In genomic region chr17:21020622-21021021, GRCh38 we compare ENCODE assay signal across 15 cellular contexts. TPM values are rescaled to one million over a fixed set of nuclear protein-coding genes. Genes with fewer than 3 reads are reported as not detected.
DNase-seq lines count a peak whose midpoint lies in the region; ATAC-seq and TF ChIP-seq lines count a peak whose summit lies in the region.
"Had no signal": no experiment of that assay in that cellular context is flagged by ENCODE, and none has a peak within 500 bp of the region (broad histone marks: within the 10 kb centered on the region; RNA-seq: fewer than 3 reads in every experiment).

No MANE protein-coding gene starts in this region.

- no peaks in the 10 kb centered on the region for H3K27me3 ChIP-seq in H7 (ENCODE audit: control insufficient read depth, insufficient read depth, low read length)
- no peaks in the 10 kb centered on the region for H3K27me3 ChIP-seq in psoas muscle (ENCODE audit: insufficient read depth in 3 of 3, low read length in 2 of 3)
- H3K27me3 ChIP-seq: left lung had no signal

- H3K4me1 ChIP-seq in psoas muscle, result peaks cover 55% of the 10 kb centered on the region

- intact Hi-C loops in psoas muscle (cut with DNase I), result loop anchor here in 1 of 2 donors (2.0 kb wide), 1 partner anchor 20 kb away; no protein-coding TSS in a partner anchor

- TF ChIP-seq CTCF in psoas muscle (IDR thresholded peaks at IDR 0.05), result no peak

- H3K4me3 Mint-ChIP-seq in effector memory CD8-positive, alpha-beta T cell, result no peak overlapping the region

- WGBS in psoas muscle, 3 donors, result 29 to 54% (median 42%) methylated on average over 10 of the region's 10 CpGs

- ATAC-seq in effector memory CD8-positive, alpha-beta T cell (replicated peaks), result no peak
- peak in 2 of 4 donors; percentile 13 to 14 for ATAC-seq in psoas muscle
- no peak for ATAC-seq in GM19455 (IDR thresholded peaks at IDR 0.05; ENCODE audit: unreplicated experiment)
- ATAC-seq: left lung, Panc1 had no signal

- H3K9me3 Mint-ChIP-seq in effector memory CD8-positive, alpha-beta T cell, result no peaks in the 10 kb centered on the region

- no peaks in the 10 kb centered on the region for H3K9me3 ChIP-seq in psoas muscle
- H3K9me3 ChIP-seq: left lung had no signal

- H3K27me3 Mint-ChIP-seq in effector memory CD8-positive, alpha-beta T cell, result no peaks in the 10 kb centered on the region

- peak overlapping the region; percentile 65 to 78 for H3K27ac Mint-ChIP-seq in effector memory CD8-positive, alpha-beta T cell

- H3K36me3 Mint-ChIP-seq in effector memory CD8-positive, alpha-beta T cell (ENCODE audit: insufficient read depth), result peaks cover 92% of the 10 kb centered on the region

- peaks cover 29 to 42% of the 10 kb centered on the region in 2 donors for H3K4me1 Mint-ChIP-seq in effector memory CD8-positive, alpha-beta T cell (ENCODE audit: low read depth in 2 of 2)

- DNase-seq in COLO668 (lab: John Stamatoyannopoulos, UW; ENCODE audit: unreplicated experiment), result peak; percentile 15
- peak; percentile 15 for DNase-seq in H7
- no peak for DNase-seq in effector memory CD8-positive, alpha-beta T cell
- peak in 1 of 2 donors; percentile 52 for DNase-seq in psoas muscle
- DNase-seq in T-helper 2 cell, result no peak
- DNase-seq in UCSD-AML1 (lab: John Stamatoyannopoulos, UW; ENCODE audit: unreplicated experiment), result no peak
- no peak for DNase-seq in NCI-H510A (lab: John Stamatoyannopoulos, UW)
- DNase-seq: activated naive CD4-positive, alpha-beta T cell; DND-41; left lung; NCI-H187 had no signal

- peak overlapping the region; percentile 67 for H3K27ac ChIP-seq in psoas muscle
- H3K27ac ChIP-seq: C4-2B, left lung, VCaP had no signal

- H3K4me3 ChIP-seq in H7 (ENCODE audit: insufficient read depth, low read depth, low read length) (no peak overlapping the region), psoas muscle (no peak overlapping the region)
- H3K4me3 ChIP-seq: left lung had no signal

- H3K36me3 ChIP-seq in H7 (replicated peaks; ENCODE audit: control insufficient read depth, insufficient read depth, low read length), result peaks cover 77% of the 10 kb centered on the region
- H3K36me3 ChIP-seq in psoas muscle (ENCODE audit: insufficient read depth in 1 of 2, low read depth in 1 of 2), result peaks cover 9 to 76% of the 10 kb centered on the region in 2 donors

RNA-seq across cellular contexts. Expression of gene USP22, which starts 22.2 kb away (rescaled TPM):
- 432 and 539 TPM in 2 replicates for total RNA-seq in H7 (2014; rRNA removed; shearing (Covaris generic))
- total RNA-seq in psoas muscle, result 100 to 1,000 TPM; 150 to 287 (median 183) TPM
- polyA plus RNA-seq in psoas muscle, result 10 to 100 TPM; 46.4 to 80.5 (median 76.5) TPM

Comparison
In these comparisons a context has a peak if more than half of its experiments do, and no peak if none do; other contexts are left out.
1. DNase-seq: peak in COLO668 (single experiment) and H7 (single experiment); none in effector memory CD8-positive, alpha-beta T cell (0 of 3), T-helper 2 cell (0 of 5), UCSD-AML1 (single experiment) and NCI-H510A (single experiment).